ENCODE assay signal across 29 cellular contexts in the genomic region with DNA sequence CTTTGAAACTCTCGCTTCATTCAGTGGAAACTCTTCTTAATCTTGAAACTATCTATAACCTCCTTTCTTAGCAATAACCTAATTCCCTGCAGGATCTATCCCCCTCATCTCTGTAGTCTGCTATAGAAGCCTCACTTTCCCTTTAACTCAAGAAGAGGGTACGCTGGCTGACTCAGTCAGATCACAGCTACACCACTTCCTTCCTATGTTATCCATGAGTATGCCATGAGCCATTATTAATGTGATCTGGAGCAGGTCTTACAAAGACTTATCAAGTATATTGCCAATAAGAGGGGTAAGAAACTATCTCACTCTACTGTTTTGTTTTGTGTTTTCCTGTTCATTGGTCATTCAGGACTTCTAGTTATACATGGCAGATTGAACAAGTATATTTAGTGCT.
"Had no signal": no experiment of that assay in that cellular context is flagged by ENCODE, and none has a peak within 500 bp of the region (broad histone marks: within the 10 kb centered on the region; RNA-seq: fewer than 3 reads in every experiment).

No MANE protein-coding gene starts in this region.

- H3K36me3 ChIP-seq: left ventricle myocardium inferior, neutrophil, sigmoid colon, stomach, thyroid gland, upper lobe of left lung, vagina had no signal

- H3K9me3 Mint-ChIP-seq: activated naive CD4-positive, alpha-beta T cell treated with anti-CD3 and anti-CD28 coated beads for 36 hours; activated naive CD8-positive, alpha-beta T cell treated with anti-CD3 and anti-CD28 coated beads, Interleukin-2, amount 10 ng/mL, durations not matched to agents 7 days and 5 days; stimulated activated memory B cell treated with anti-CD40 and anti-IgM and Interleukin-4, amounts not matched to agents 10 μg/mL and 1 μg/mL and 100 μg/mL, for 72 hours; T-helper 1 cell treated with Interleukin-12 subunit alpha and Interleukin-12 subunit beta and Interleukin-4 antibody, amounts not matched to agents 30 μg/mL and 1 μg/mL, for 36 hours had no signal

- FAIRE-seq: colon, endometrium, frontal cortex, islet of Langerhans, small intestine, TTC549 had no signal

- H3K4me3 Mint-ChIP-seq: activated naive CD4-positive, alpha-beta T cell treated with anti-CD3 and anti-CD28 coated beads for 36 hours; activated naive CD8-positive, alpha-beta T cell treated with anti-CD3 and anti-CD28 coated beads, Interleukin-2, amount 10 ng/mL, durations not matched to agents 7 days and 5 days; nephron; stimulated activated memory B cell treated with anti-CD40 and anti-IgM and Interleukin-4, amounts not matched to agents 10 μg/mL and 1 μg/mL and 100 μg/mL, for 72 hours; T-helper 1 cell treated with Interleukin-12 subunit alpha and Interleukin-12 subunit beta and Interleukin-4 antibody, amounts not matched to agents 30 μg/mL and 1 μg/mL, for 36 hours had no signal

- H3K4me1 Mint-ChIP-seq: activated naive CD8-positive, alpha-beta T cell treated with anti-CD3 and anti-CD28 coated beads, Interleukin-2, amount 10 ng/mL, durations not matched to agents 7 days and 5 days; stimulated activated memory B cell treated with anti-CD40 and anti-IgM and Interleukin-4, amounts not matched to agents 10 μg/mL and 1 μg/mL and 100 μg/mL, for 72 hours had no signal

- DNase-seq: activated CD4-positive, alpha-beta T cell treated with anti-CD3 and anti-CD28 coated beads for 48 hours; activated CD4-positive, alpha-beta T cell treated with anti-CD3 and anti-CD28 coated beads, Interleukin-2, amount 50 U/mL, for 48 hours; activated CD8-positive, alpha-beta memory T cell treated with anti-CD3 and anti-CD28 coated beads for 24 hours; activated effector memory CD4-positive, alpha-beta T cell treated with anti-CD3 and anti-CD28 coated beads, Interleukin-2, amount 50 U/mL, for 16 hours; activated naive CD4-positive, alpha-beta T cell treated with anti-CD3 and anti-CD28 coated beads for 36 hours; activated naive CD8-positive, alpha-beta T cell treated with anti-CD3 and anti-CD28 coated beads, Interleukin-2, amount 10 ng/mL, durations not matched to agents 7 days and 5 days; effector CD8-positive, alpha-beta T cell; glutamatergic neuron; left ventricle myocardium inferior; psoas muscle; sigmoid colon; small intestine; stimulated activated CD4-positive, alpha-beta T cell treated with anti-CD3 and anti-CD28 coated beads, Interleukin-4, amount 100 ng/mL, for 24 hours; stomach; SW 1271; T-helper 9 cell; thyroid gland; upper lobe of left lung had no signal

- ATAC-seq: psoas muscle; stimulated activated memory B cell treated with anti-CD40 and anti-IgM and Interleukin-4, amounts not matched to agents 10 μg/mL and 1 μg/mL and 100 μg/mL, for 72 hours had no signal

- H3K4me1 ChIP-seq: thyroid gland had no signal

- H3K4me3 ChIP-seq: left ventricle myocardium inferior, psoas muscle, sigmoid colon, stomach, thyroid gland, upper lobe of left lung, vagina had no signal

- H3K27ac ChIP-seq: left ventricle myocardium inferior, neutrophil, psoas muscle, sigmoid colon, stomach, thyroid gland, vagina, VCaP had no signal

- H3K27ac Mint-ChIP-seq: activated naive CD4-positive, alpha-beta T cell treated with anti-CD3 and anti-CD28 coated beads for 36 hours; activated naive CD8-positive, alpha-beta T cell treated with anti-CD3 and anti-CD28 coated beads, Interleukin-2, amount 10 ng/mL, durations not matched to agents 7 days and 5 days; stimulated activated memory B cell treated with anti-CD40 and anti-IgM and Interleukin-4, amounts not matched to agents 10 μg/mL and 1 μg/mL and 100 μg/mL, for 72 hours; T-helper 1 cell treated with Interleukin-12 subunit alpha and Interleukin-12 subunit beta and Interleukin-4 antibody, amounts not matched to agents 30 μg/mL and 1 μg/mL, for 36 hours had no signal

- H3K9me3 ChIP-seq: left ventricle myocardium inferior, neutrophil, psoas muscle, sigmoid colon, stomach, thyroid gland, upper lobe of left lung, vagina had no signal

- H3K27me3 ChIP-seq: neutrophil, sigmoid colon, stomach, thyroid gland, upper lobe of left lung, vagina had no signal

- H3K36me3 Mint-ChIP-seq: activated naive CD8-positive, alpha-beta T cell treated with anti-CD3 and anti-CD28 coated beads, Interleukin-2, amount 10 ng/mL, durations not matched to agents 7 days and 5 days; stimulated activated memory B cell treated with anti-CD40 and anti-IgM and Interleukin-4, amounts not matched to agents 10 μg/mL and 1 μg/mL and 100 μg/mL, for 72 hours had no signal
